ENCODE assay signal across 8 cellular contexts in the genomic region with DNA sequence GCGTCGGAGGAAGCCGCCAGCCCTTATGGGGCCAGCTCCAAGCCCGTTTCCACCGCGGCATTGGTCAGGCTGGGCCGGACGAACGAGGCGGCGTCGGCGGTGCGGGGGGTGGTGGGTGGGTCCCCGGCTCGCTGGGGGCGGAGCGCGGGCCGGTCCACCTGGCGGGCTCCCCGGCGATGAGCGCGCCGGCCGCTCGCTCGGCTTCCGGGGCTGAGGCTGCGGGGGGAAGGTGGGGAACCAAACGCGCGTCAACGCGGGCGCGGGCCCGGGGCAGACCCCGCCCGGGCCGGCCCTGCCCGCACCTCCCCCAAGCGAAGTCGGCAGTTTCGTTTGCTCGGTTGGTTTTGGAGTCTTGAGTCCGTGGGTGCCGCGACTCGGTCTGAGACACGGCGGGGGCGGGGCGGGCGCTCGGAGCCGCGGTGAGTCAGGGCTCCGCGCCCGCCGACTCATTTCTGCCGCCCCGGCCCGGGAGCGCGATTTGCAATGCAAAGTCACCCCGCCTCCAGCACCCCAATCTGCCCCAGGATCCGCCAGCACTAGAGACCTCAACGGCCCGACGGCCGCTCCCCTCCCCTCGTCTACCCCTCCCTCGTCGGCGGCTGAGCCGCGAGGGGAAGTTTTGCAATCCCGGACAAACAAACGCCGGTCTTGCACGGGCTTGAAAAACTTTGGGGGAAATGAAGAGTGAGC. TPM values are rescaled to one million over a fixed set of nuclear protein-coding genes. Genes with fewer than 3 reads are reported as not detected.
DNase-seq lines count a peak whose midpoint lies in the region; ATAC-seq, FAIRE-seq and TF ChIP-seq lines count a peak whose summit lies in the region.

No MANE protein-coding gene starts in this region.

- no peak for ATAC-seq in GM21360 (IDR thresholded peaks at IDR 0.05; ENCODE audit: unreplicated experiment)
- no peak for ATAC-seq in GM21381 (IDR thresholded peaks at IDR 0.05; ENCODE audit: unreplicated experiment)

- H3K36me3 ChIP-seq in spleen = no peaks in the 10 kb centered on the region

- 0 to 1% (median 0%) methylated on average over 42 to 84 of the region's 84 CpGs for WGBS in spleen, 5 donors

- no peak overlapping the region for H3K27ac Mint-ChIP-seq in activated naive CD4-positive, alpha-beta T cell treated with anti-CD3 and anti-CD28 coated beads, Interleukin-2, amount 50 U/mL, for 24 hours

- TF ChIP-seq POLR2A in spleen (IDR thresholded peaks at IDR 0.05) = no peak

- H3K9me3 Mint-ChIP-seq in activated naive CD4-positive, alpha-beta T cell treated with anti-CD3 and anti-CD28 coated beads, Interleukin-2, amount 50 U/mL, for 24 hours = no peaks in the 10 kb centered on the region

- H3K27me3 ChIP-seq in spleen (replicated peaks in 1 of 7) = peaks cover 7 to 59% (median 40%) of the 10 kb centered on the region in 7 donors

- H3K4me3 Mint-ChIP-seq in activated naive CD4-positive, alpha-beta T cell treated with anti-CD3 and anti-CD28 coated beads, Interleukin-2, amount 50 U/mL, for 24 hours = peak overlapping the region; percentile 71

- H3K4me1 Mint-ChIP-seq in activated naive CD4-positive, alpha-beta T cell treated with anti-CD3 and anti-CD28 coated beads, Interleukin-2, amount 50 U/mL, for 24 hours = peaks cover 22% of the 10 kb centered on the region

- DNase-seq in OCI-M1 (lab: John Stamatoyannopoulos, UW) = peak; percentile 38
- DNase-seq in spleen = peak; percentile 91
- DNase-seq in GM19239 (ENCODE audit: insufficient read length, low spot score) = no peak

- peaks cover 8% of the 10 kb centered on the region for H3K27me3 Mint-ChIP-seq in activated naive CD4-positive, alpha-beta T cell treated with anti-CD3 and anti-CD28 coated beads, Interleukin-2, amount 50 U/mL, for 24 hours

- H3K4me1 ChIP-seq in spleen = peaks cover 22 to 71% (median 55%) of the 10 kb centered on the region in 6 donors

- peak overlapping the region in 7 of 8 donors; percentile 65 to 91 (median 80) for H3K27ac ChIP-seq in spleen

- no peak for FAIRE-seq in GM19239 (lab: Jason Lieb, UNC)

- no peaks in the 10 kb centered on the region for H3K9me3 ChIP-seq in spleen

- intact Hi-C loops in spleen (cut with DNase I; ENCODE audit: low total_unique reads) = no loop called here

- no peaks in the 10 kb centered on the region for H3K36me3 Mint-ChIP-seq in activated naive CD4-positive, alpha-beta T cell treated with anti-CD3 and anti-CD28 coated beads, Interleukin-2, amount 50 U/mL, for 24 hours

- H3K4me3 ChIP-seq in GM08714 (ENCODE audit: low read length) (peak overlapping the region; percentile 5; the same call in 1 of the 2 replicates), iPS-11a (ENCODE audit: low read depth, low read length) (peak overlapping the region; percentile 20), spleen (peak overlapping the region; percentile 14 to 74 (median 50))

- TF ChIP-seq CTCF in spleen (IDR thresholded peaks at IDR 0.05 in 8 of 11, conservative IDR thresholded peaks at IDR 0.05 in 3 of 11) = no peak

RNA-seq across cellular contexts. Expression of a gene that starts 1.3 kb away (rescaled TPM):
- 1 to 10 TPM; 1.9 to 3.0 (median 2.3) TPM for total RNA-seq in spleen
- 1 to 10 TPM in 1 of 3 donors, under 1 TPM in 2; 0.68 to 1.3 (median 0.93) TPM for polyA plus RNA-seq in spleen

RNA-seq across cellular contexts. Expression of a gene that starts 32.7 kb away (rescaled TPM):
- total RNA-seq in spleen = 10 to 100 TPM; 10.6 to 24.9 (median 18.1) TPM
- 10 to 100 TPM in 1 of 3 donors, 1 to 10 TPM in 2; 8.6 to 12.1 (median 8.9) TPM for polyA plus RNA-seq in spleen

RNA-seq across cellular contexts. Expression of a gene that starts 32.8 kb away (rescaled TPM):
- total RNA-seq in spleen = 10 to 100 TPM; 10.6 to 21.0 (median 17.6) TPM
- 10 to 100 TPM; 11.2 to 21.8 (median 14.1) TPM for polyA plus RNA-seq in spleen
